Comparison of ENCODE assay signal across 1 cellular context in genomic region chr13:110166598-110166997, GRCh38.
TF ChIP-seq lines count a peak whose summit lies in the region.

No MANE protein-coding gene starts in this region.

TF ChIP-seq in SK-N-SH treated with all-trans-retinoic acid at 6 μM for 48 hours, 23 proteins besides CTCF, POLR2A, EP300 and RAD21 (continued from another document):
- no peak for TF ChIP-seq RARB (CRISPR knock-in tag; IDR thresholded peaks at IDR 0.05)
- TF ChIP-seq OSR1 (CRISPR knock-in tag; IDR thresholded peaks at IDR 0.05): no peak
- TF ChIP-seq SNAI2 (CRISPR knock-in tag; IDR thresholded peaks at IDR 0.05): no peak
- TF ChIP-seq ZFP30 (CRISPR knock-in tag; IDR thresholded peaks at IDR 0.05): no peak
- no peak for TF ChIP-seq ZFP3 (CRISPR knock-in tag; IDR thresholded peaks at IDR 0.05)
- TF ChIP-seq ZC3H10 (CRISPR knock-in tag; IDR thresholded peaks at IDR 0.05): no peak
